ENCODE assay signal across 34 cellular contexts in the genomic region with DNA sequence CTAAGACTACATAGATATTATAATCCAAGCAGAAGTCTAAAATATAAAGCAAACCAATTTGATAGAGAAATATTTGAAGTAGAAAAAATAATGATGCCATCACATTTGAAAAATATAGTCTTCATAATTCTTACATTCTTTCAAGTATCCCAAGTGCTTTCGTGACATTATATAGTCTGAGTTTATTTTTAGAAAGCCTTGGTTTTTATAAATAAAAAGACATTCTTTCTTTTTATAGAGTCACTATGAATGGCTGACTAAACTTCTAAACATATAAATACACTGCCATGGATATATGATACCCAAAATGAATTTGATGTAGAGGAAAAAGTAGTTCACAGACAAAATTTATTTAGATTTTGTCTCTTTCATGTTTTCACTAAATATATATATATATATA.
"Had no signal": no experiment of that assay in that cellular context is flagged by ENCODE, and none has a peak within 500 bp of the region (broad histone marks: within the 10 kb centered on the region; RNA-seq: fewer than 3 reads in every experiment).

No MANE protein-coding gene starts in this region.

- H3K4me3 ChIP-seq: adrenal gland, breast epithelium, cardiac muscle cell, coronary artery, esophagus muscularis mucosa had no signal

- H3K36me3 ChIP-seq: adrenal gland, breast epithelium, cardiac muscle cell, esophagus muscularis mucosa, WERI-Rb-1 had no signal

- H3K4me3 Mint-ChIP-seq: activated B cell treated with CpG ODN at 0.5 μM for 24 hours; activated CD8-positive, alpha-beta T cell treated with anti-CD3 and anti-CD28 coated beads for 36 hours; activated naive CD8-positive, alpha-beta T cell; activated T-cell treated with anti-CD3 and anti-CD28 coated beads, Interleukin-2, amount 50 U/mL, for 4 hours; activated T-helper 17 cell treated with anti-CD3 and anti-CD28 coated beads, Interleukin-2, amount 50 U/mL, for 72 hours; brain; effector memory CD8-positive, alpha-beta T cell; T-helper 17 cell; T-helper 2 cell treated with Interferon-gamma antibody and Interleukin-4, amounts not matched to agents 5 μg/mL and 100 μg/mL, for 36 hours had no signal

- DNase-seq: activated B cell treated with CpG ODN at 0.5 μM for 24 hours; activated CD4-positive, alpha-beta T cell treated with anti-CD3 and anti-CD28 coated beads for 48 hours; activated CD4-positive, alpha-beta T cell treated with anti-CD3 and anti-CD28 coated beads, Interleukin-2, amount 50 U/mL, for 1 hour; activated CD4-positive, alpha-beta T cell treated with anti-CD3 and anti-CD28 coated beads, Interleukin-2, amount 50 U/mL, for 48 hours; activated CD8-positive, alpha-beta memory T cell treated with anti-CD3 and anti-CD28 coated beads for 24 hours; activated CD8-positive, alpha-beta T cell treated with anti-CD3 and anti-CD28 coated beads for 36 hours; activated effector memory CD4-positive, alpha-beta T cell treated with Interleukin-2 at 50 U/mL for 16 hours; activated gamma-delta T cell treated with Interleukin-2 at 50 U/mL for 16 hours; activated naive CD4-positive, alpha-beta T cell treated with anti-CD3 and anti-CD28 coated beads, Interleukin-2, amount 50 U/mL, for 16 hours; activated naive CD4-positive, alpha-beta T cell treated with Interleukin-2 at 50 U/mL for 16 hours; activated T-cell treated with anti-CD3 and anti-CD28 coated beads, Interleukin-2, amount 50 U/mL, for 4 hours; adrenal gland; amygdala; aorta; central memory CD4-positive, alpha-beta T cell; cerebellar nuclear complex; dermis blood vessel endothelial cell; effector CD4-positive, alpha-beta T cell; effector memory CD8-positive, alpha-beta T cell; erythroblast; head of caudate nucleus; T-helper 1 cell; T-helper 17 cell; T1000; WERI-Rb-1 had no signal

- H3K4me1 ChIP-seq: adrenal gland, breast epithelium had no signal

- H3K9me3 Mint-ChIP-seq: activated B cell treated with CpG ODN at 0.5 μM for 24 hours; activated T-cell treated with anti-CD3 and anti-CD28 coated beads, Interleukin-2, amount 50 U/mL, for 4 hours; activated T-helper 17 cell treated with anti-CD3 and anti-CD28 coated beads, Interleukin-2, amount 50 U/mL, for 72 hours; brain; T-helper 2 cell treated with Interferon-gamma antibody and Interleukin-4, amounts not matched to agents 5 μg/mL and 100 μg/mL, for 36 hours had no signal

- H3K27ac ChIP-seq: adrenal gland, breast epithelium, cardiac muscle cell, coronary artery, esophagus muscularis mucosa, WERI-Rb-1 had no signal

- H3K9me3 ChIP-seq: adrenal gland, breast epithelium, esophagus muscularis mucosa had no signal

- ATAC-seq: activated CD4-positive, CD25-positive, alpha-beta regulatory T cell treated with anti-CD3 and anti-CD28 coated beads, Interleukin-2, amount 50 U/mL, for 24 hours; activated CD8-positive, alpha-beta T cell treated with anti-CD3 and anti-CD28 coated beads for 36 hours; activated T-cell treated with anti-CD3 and anti-CD28 coated beads, Interleukin-2, amount 50 U/mL, for 4 hours; activated T-helper 17 cell treated with anti-CD3 and anti-CD28 coated beads, Interleukin-2, amount 50 U/mL, for 72 hours; effector memory CD8-positive, alpha-beta T cell; T-helper 17 cell had no signal

- H3K27ac Mint-ChIP-seq: activated B cell treated with CpG ODN at 0.5 μM for 24 hours; activated CD8-positive, alpha-beta T cell treated with anti-CD3 and anti-CD28 coated beads for 36 hours; activated naive CD8-positive, alpha-beta T cell; activated T-helper 17 cell treated with anti-CD3 and anti-CD28 coated beads, Interleukin-2, amount 50 U/mL, for 72 hours; brain; effector memory CD8-positive, alpha-beta T cell; T-helper 17 cell; T-helper 2 cell treated with Interferon-gamma antibody and Interleukin-4, amounts not matched to agents 5 μg/mL and 100 μg/mL, for 36 hours had no signal

- H3K4me1 Mint-ChIP-seq: activated B cell treated with CpG ODN at 0.5 μM for 24 hours; activated T-helper 17 cell treated with anti-CD3 and anti-CD28 coated beads, Interleukin-2, amount 50 U/mL, for 72 hours; brain; T-helper 17 cell had no signal

- H3K36me3 Mint-ChIP-seq: activated naive CD8-positive, alpha-beta T cell; brain had no signal

- H3K27me3 ChIP-seq: adrenal gland, breast epithelium, cardiac muscle cell, esophagus muscularis mucosa had no signal
